In genomic region chr5:74107899-74108298, GRCh38 we compare ENCODE assay signal across 16 cellular contexts.
"Had no signal": no experiment of that assay in that cellular context is flagged by ENCODE, and none has a peak within 500 bp of the region (broad histone marks: within the 10 kb centered on the region; RNA-seq: fewer than 3 reads in every experiment).

No MANE protein-coding gene starts in this region.

- DNase-seq: activated CD4-positive, alpha-beta T cell treated with anti-CD3 and anti-CD28 coated beads, Interleukin-2, amount 10 ng/mL, durations not matched to agents 7 days and 5 days; activated gamma-delta T cell treated with Interleukin-2 at 50 U/mL for 16 hours; activated naive CD8-positive, alpha-beta T cell treated with anti-CD3 and anti-CD28 coated beads for 36 hours; cerebellar nuclear complex; hippocampal formation; pancreas; stimulated activated CD4-positive, alpha-beta T cell treated with anti-CD3 and anti-CD28 coated beads, Interleukin-4, amount 100 ng/mL, for 4 hours; stimulated activated CD8-positive, alpha-beta memory T cell treated with anti-CD3 and anti-CD28 coated beads, Interleukin-4, amount 100 ng/mL, for 48 hours; stimulated activated naive CD4-positive, alpha-beta T cell treated with Interleukin-2 at 50 U/mL for 16 hours; substantia nigra; upper lobe of left lung had no signal

- H3K4me3 ChIP-seq: pancreas, smooth muscle cell, upper lobe of left lung had no signal

- H3K27ac ChIP-seq: epithelial cell of prostate, pancreas, upper lobe of left lung had no signal

- H3K27me3 ChIP-seq: pancreas, upper lobe of left lung had no signal

- H3K27ac Mint-ChIP-seq: activated CD4-positive, alpha-beta T cell treated with anti-CD3 and anti-CD28 coated beads, Interleukin-2, amount 10 ng/mL, durations not matched to agents 7 days and 5 days; activated naive CD8-positive, alpha-beta T cell treated with anti-CD3 and anti-CD28 coated beads for 36 hours; dendritic cell treated with granulocyte-macrophage colony-stimulating factor and Interleukin-4, amounts not matched to agents 40 ng/mL and 50 ng/mL, for 4 days had no signal

- H3K9me3 Mint-ChIP-seq: activated CD4-positive, alpha-beta T cell treated with anti-CD3 and anti-CD28 coated beads, Interleukin-2, amount 10 ng/mL, durations not matched to agents 7 days and 5 days; activated naive CD8-positive, alpha-beta T cell treated with anti-CD3 and anti-CD28 coated beads for 36 hours; neural crest cell had no signal

- H3K36me3 ChIP-seq: pancreas, upper lobe of left lung had no signal

- ATAC-seq: pancreas had no signal

- H3K9me3 ChIP-seq: pancreas, upper lobe of left lung had no signal

- H3K36me3 Mint-ChIP-seq: activated naive CD8-positive, alpha-beta T cell treated with anti-CD3 and anti-CD28 coated beads for 36 hours; brain had no signal
